In genomic region chr2:119771331-119771730, GRCh38 we compare ENCODE assay signal across 26 cellular contexts. TPM values are rescaled to one million over a fixed set of nuclear protein-coding genes. Genes with fewer than 3 reads are reported as not detected.
A peak's percentile ranks its signal among the peaks of the same experiment; 100 is the strongest.
DNase-seq lines count a peak whose midpoint lies in the region; ATAC-seq, FAIRE-seq and TF ChIP-seq lines count a peak whose summit lies in the region.
"Had no signal": no experiment of that assay in that cellular context is flagged by ENCODE, and none has a peak within 500 bp of the region (broad histone marks: within the 10 kb centered on the region; RNA-seq: fewer than 3 reads in every experiment).

No MANE protein-coding gene starts in this region.

- H3K9ac ChIP-seq in SK-N-SH = no peak overlapping the region

- no peaks in the 10 kb centered on the region for H3K36me3 ChIP-seq in CD4-positive, alpha-beta memory T cell (ENCODE audit: insufficient read depth, low read length)
- no peaks in the 10 kb centered on the region for H3K36me3 ChIP-seq in SK-N-SH (replicated peaks in 1 of 2; ENCODE audit: control insufficient read depth in 1 of 2, insufficient read depth in 2 of 2, low read length in 1 of 2)
- no peaks in the 10 kb centered on the region for H3K36me3 ChIP-seq in OCI-LY7 (ENCODE audit: insufficient read depth, low read length)

- TF ChIP-seq RAD21 in SK-N-SH (IDR thresholded peaks at IDR 0.05; ENCODE audit: low read length) = no peak

- CTCF ChIA-PET in CD4-positive, alpha-beta memory T cell (lab: Charles Lee; ENCODE audit: partially characterized antibody) = interaction anchor here (0.7 to 1.1 kb wide), 2 partner anchors 12 to 306 kb away, joined by 3 read pairs; partner anchors contain the start of gene PTPN4
- CTCF ChIA-PET in SK-N-SH (lab: Yijun Ruan, JAX) (no interaction called here), OCI-LY7 (lab: Charles Lee; ENCODE audit: unreplicated experiment) (no interaction called here)

- no peak overlapping the region for H2AFZ ChIP-seq in SK-N-SH (ENCODE audit: low read depth)
- H2AFZ ChIP-seq in OCI-LY7 (ENCODE audit: low read length) = no peak overlapping the region

- no peak overlapping the region for H3K27ac ChIP-seq in CD4-positive, alpha-beta memory T cell (ENCODE audit: low read depth, low read length)
- H3K27ac ChIP-seq in SK-N-SH (ENCODE audit: low read depth in 2 of 2, low read length in 1 of 2) (peak overlapping the region; percentile 33 to 51; a peak in 1 of 4 replicates), OCI-LY7 (ENCODE audit: low read depth, low read length, poor library complexity, severe bottlenecking) (no peak overlapping the region)
- H3K27ac ChIP-seq: coronary artery had no signal

- peaks cover 22 to 42% (median 33%) of the 10 kb centered on the region in 4 donors for H3K4me1 Mint-ChIP-seq in CD4-positive, alpha-beta memory T cell

- intact Hi-C loops in CD4-positive, alpha-beta memory T cell (cut with micrococcal nuclease) = loop anchor here (1.0 kb wide), 1 partner anchor 9 kb away; no protein-coding TSS in a partner anchor
- intact Hi-C loops in left ventricle myocardium superior (cut with micrococcal nuclease) (no loop called here), OCI-LY7 (cut with micrococcal nuclease; ENCODE audit: unreplicated experiment) (no loop called here)

- POLR2A ChIA-PET in CD4-positive, alpha-beta memory T cell (lab: Charles Lee; ENCODE audit: partially characterized antibody) = interaction anchor here (1.0 kb wide), 1 partner anchor 11 kb away, joined by 7 read pairs; the partner anchor contains the start of gene PTPN4
- POLR2A ChIA-PET in SK-N-SH (lab: Yijun Ruan, JAX) (no interaction called here), OCI-LY7 (lab: Charles Lee) (interaction anchor here (1.0 kb wide), 1 partner anchor 12 kb away, joined by 3 read pairs; the partner anchor contains the start of gene PTPN4)

- H3K4me3 Mint-ChIP-seq in CD4-positive, alpha-beta memory T cell = peak overlapping the region in 5 of 8 donors; percentile 1 to 47 (median 29)
- H3K4me3 Mint-ChIP-seq: activated CD4-positive, alpha-beta T cell treated with anti-CD3 and anti-CD28 coated beads for 36 hours; activated CD8-positive, alpha-beta T cell treated with anti-CD3 and anti-CD28 coated beads, Interleukin-2, amount 10 ng/mL, durations not matched to agents 7 days and 5 days; activated naive CD8-positive, alpha-beta T cell treated with anti-CD3 and anti-CD28 coated beads for 36 hours; activated T-helper 17 cell treated with anti-CD3 and anti-CD28 coated beads, Interleukin-2, amount 50 U/mL, for 72 hours; B cell; natural killer cell treated with Interleukin-12 subunit alpha and Interleukin-12 subunit beta and Interleukin-15 and Interleukin-18, amount 100 ng/mL, for 72 hours; stimulated activated naive B cell treated with anti-CD40 and anti-IgM and Interleukin-4, amounts not matched to agents 10 μg/mL and 1 μg/mL and 100 μg/mL, for 72 hours; T-helper 2 cell treated with Interferon-gamma antibody and Interleukin-4, amounts not matched to agents 5 μg/mL and 100 μg/mL, for 36 hours had no signal

- H3K9me2 ChIP-seq in SK-N-SH = no peaks in the 10 kb centered on the region
- no peaks in the 10 kb centered on the region for H3K9me2 ChIP-seq in OCI-LY7 (ENCODE audit: insufficient read depth, low read length)

- TF ChIP-seq CTCF in SK-N-SH (IDR thresholded peaks at IDR 0.05) = no peak
- TF ChIP-seq CTCF in OCI-LY7 (conservative IDR thresholded peaks at IDR 0.05; ENCODE audit: low read length) = no peak

- peak; percentile 94 for ATAC-seq in left ventricle myocardium superior
- ATAC-seq: activated CD4-positive, alpha-beta T cell treated with anti-CD3 and anti-CD28 coated beads for 36 hours; activated CD8-positive, alpha-beta T cell treated with anti-CD3 and anti-CD28 coated beads, Interleukin-2, amount 10 ng/mL, durations not matched to agents 7 days and 5 days; activated T-helper 17 cell treated with anti-CD3 and anti-CD28 coated beads, Interleukin-2, amount 50 U/mL, for 72 hours; natural killer cell treated with Interleukin-12 subunit alpha and Interleukin-12 subunit beta and Interleukin-15 and Interleukin-18, amount 100 ng/mL, for 72 hours; stimulated activated naive B cell treated with anti-CD40 and anti-IgM and Interleukin-4, amounts not matched to agents 10 μg/mL and 1 μg/mL and 100 μg/mL, for 72 hours had no signal

- H3K36me3 Mint-ChIP-seq in CD4-positive, alpha-beta memory T cell = peaks cover 6 to 9% of the 10 kb centered on the region in 2 donors
- H3K36me3 Mint-ChIP-seq: natural killer cell treated with Interleukin-12 subunit alpha and Interleukin-12 subunit beta and Interleukin-15 and Interleukin-18, amount 100 ng/mL, for 72 hours had no signal

- H4K20me1 ChIP-seq in SK-N-SH (ENCODE audit: insufficient read depth) = peaks cover 8% of the 10 kb centered on the region; the same call in 1 of the 2 replicates
- H4K20me1 ChIP-seq in OCI-LY7 (ENCODE audit: insufficient read depth, low read length) = peaks cover 17% of the 10 kb centered on the region

- H3F3A ChIP-seq in SK-N-SH (replicated peaks; ENCODE audit: insufficient read depth) = no peaks in the 10 kb centered on the region

- H3K9me3 Mint-ChIP-seq in CD4-positive, alpha-beta memory T cell = no peaks in the 10 kb centered on the region
- H3K9me3 Mint-ChIP-seq: activated T-helper 17 cell treated with anti-CD3 and anti-CD28 coated beads, Interleukin-2, amount 50 U/mL, for 72 hours; natural killer cell treated with Interleukin-12 subunit alpha and Interleukin-12 subunit beta and Interleukin-15 and Interleukin-18, amount 100 ng/mL, for 72 hours; stimulated activated naive B cell treated with anti-CD40 and anti-IgM and Interleukin-4, amounts not matched to agents 10 μg/mL and 1 μg/mL and 100 μg/mL, for 72 hours; T-helper 2 cell treated with Interferon-gamma antibody and Interleukin-4, amounts not matched to agents 5 μg/mL and 100 μg/mL, for 36 hours had no signal

- H3K4me3 ChIP-seq in CD4-positive, alpha-beta memory T cell (ENCODE audit: low read length in 2 of 2) = no peak overlapping the region
- H3K4me3 ChIP-seq in SK-N-SH (ENCODE audit: low read depth in 2 of 2, low read length in 1 of 2) (no peak overlapping the region), OCI-LY7 (ENCODE audit: low read depth, low read length, poor library complexity, severe bottlenecking) (no peak overlapping the region)
- H3K4me3 ChIP-seq: coronary artery had no signal

- H3K4me2 ChIP-seq in SK-N-SH = no peak overlapping the region
- H3K4me2 ChIP-seq in OCI-LY7 (ENCODE audit: low read length) = no peak overlapping the region

- TF ChIP-seq EP300 in SK-N-SH (IDR thresholded peaks at IDR 0.05; ENCODE audit: borderline replicate concordance in 1 of 2, low read depth in 1 of 2, low read length in 1 of 2) = no peak

- no peak for FAIRE-seq in GM19239 (lab: Jason Lieb, UNC)
- FAIRE-seq: GM12892, small intestine had no signal

- H3K79me2 ChIP-seq in SK-N-SH (ENCODE audit: insufficient read depth) = peaks cover 70% of the 10 kb centered on the region
- peaks cover 54% of the 10 kb centered on the region for H3K79me2 ChIP-seq in OCI-LY7 (ENCODE audit: insufficient read depth, low read depth, low read length)

- no TSS peak for BruUV-seq in OCI-LY7 (replicated peaks; lab: Mats Ljungman, UMichigan)

- peaks cover 68% of the 10 kb centered on the region for H3K4me1 ChIP-seq in CD4-positive, alpha-beta memory T cell (ENCODE audit: insufficient read depth, low read length)
- H3K4me1 ChIP-seq in SK-N-SH (ENCODE audit: control insufficient read depth in 1 of 2, insufficient read depth in 2 of 2, low read depth in 1 of 2, low read length in 1 of 2) (peaks cover 12% of the 10 kb centered on the region in 2 experiments; a peak in 2 of 4 replicates), OCI-LY7 (ENCODE audit: insufficient read depth, low read length, poor library complexity, severe bottlenecking) (no peaks in the 10 kb centered on the region)

- H3K9me3 ChIP-seq in CD4-positive, alpha-beta memory T cell (ENCODE audit: control insufficient read depth in 1 of 2, low read length in 2 of 2) = no peaks in the 10 kb centered on the region
- H3K9me3 ChIP-seq in SK-N-SH (no peaks in the 10 kb centered on the region), OCI-LY7 (ENCODE audit: low read length) (no peaks in the 10 kb centered on the region)

- H3K27me3 ChIP-seq in CD4-positive, alpha-beta memory T cell (ENCODE audit: insufficient read depth, low read length) = no peaks in the 10 kb centered on the region
- H3K27me3 ChIP-seq in SK-N-SH (ENCODE audit: insufficient read depth) = no peaks in the 10 kb centered on the region

- WGBS in SK-N-SH (ENCODE audit: low lambda C conversion rate) = 97% methylated on average over 2 of the region's 2 CpGs

- H3K27me3 Mint-ChIP-seq in CD4-positive, alpha-beta memory T cell = no peaks in the 10 kb centered on the region
- H3K27me3 Mint-ChIP-seq: activated CD4-positive, alpha-beta T cell treated with anti-CD3 and anti-CD28 coated beads for 36 hours; activated naive CD8-positive, alpha-beta T cell treated with anti-CD3 and anti-CD28 coated beads for 36 hours; activated T-helper 17 cell treated with anti-CD3 and anti-CD28 coated beads, Interleukin-2, amount 50 U/mL, for 72 hours; B cell; natural killer cell treated with Interleukin-12 subunit alpha and Interleukin-12 subunit beta and Interleukin-15 and Interleukin-18, amount 100 ng/mL, for 72 hours; stimulated activated naive B cell treated with anti-CD40 and anti-IgM and Interleukin-4, amounts not matched to agents 10 μg/mL and 1 μg/mL and 100 μg/mL, for 72 hours had no signal

- no peak for DNase-seq in CD4-positive, alpha-beta memory T cell
- DNase-seq in SK-N-SH (peak; percentile 37), cerebellar cortex (ENCODE audit: low spot score) (peak; percentile 44), left ventricle myocardium superior (no peak), SW 1271 (lab: John Stamatoyannopoulos, UW) (no peak), GM19239 (ENCODE audit: insufficient read length, low spot score) (no peak), OCI-LY7 (ENCODE audit: low spot score) (no peak)
- DNase-seq in activated effector memory CD4-positive, alpha-beta T cell treated with anti-CD3 and anti-CD28 coated beads, Interleukin-2, amount 50 U/mL, for 16 hours = no peak
- DNase-seq: activated CD4-positive, alpha-beta T cell treated with anti-CD3 and anti-CD28 coated beads for 36 hours; activated CD8-positive, alpha-beta T cell treated with anti-CD3 and anti-CD28 coated beads, Interleukin-2, amount 10 ng/mL, durations not matched to agents 7 days and 5 days; activated naive CD8-positive, alpha-beta T cell treated with anti-CD3 and anti-CD28 coated beads for 36 hours; aorta; effector memory CD4-positive, alpha-beta T cell; islet precursor cell; MV-4-11; NCI-H1436 treated with DMSO at 0.1 percent for 48 hours; small intestine; stimulated activated naive B cell treated with anti-CD40 and anti-IgM and Interleukin-4, amounts not matched to agents 10 μg/mL and 1 μg/mL and 100 μg/mL, for 72 hours; substantia nigra; trophoblast cell had no signal

- peak overlapping the region in 5 of 7 donors; percentile 2 to 81 (median 38) for H3K27ac Mint-ChIP-seq in CD4-positive, alpha-beta memory T cell
- H3K27ac Mint-ChIP-seq: activated CD4-positive, alpha-beta T cell treated with anti-CD3 and anti-CD28 coated beads for 36 hours; activated CD8-positive, alpha-beta T cell treated with anti-CD3 and anti-CD28 coated beads, Interleukin-2, amount 10 ng/mL, durations not matched to agents 7 days and 5 days; activated naive CD8-positive, alpha-beta T cell treated with anti-CD3 and anti-CD28 coated beads for 36 hours; activated T-helper 17 cell treated with anti-CD3 and anti-CD28 coated beads, Interleukin-2, amount 50 U/mL, for 72 hours; B cell; natural killer cell treated with Interleukin-12 subunit alpha and Interleukin-12 subunit beta and Interleukin-15 and Interleukin-18, amount 100 ng/mL, for 72 hours; stimulated activated naive B cell treated with anti-CD40 and anti-IgM and Interleukin-4, amounts not matched to agents 10 μg/mL and 1 μg/mL and 100 μg/mL, for 72 hours; T-helper 2 cell treated with Interferon-gamma antibody and Interleukin-4, amounts not matched to agents 5 μg/mL and 100 μg/mL, for 36 hours had no signal

RNA-seq across cellular contexts. Expression of gene PTPN4, which starts 11.6 kb away (rescaled TPM):
- 10 to 100 TPM; 83.1 to 88.3 TPM for total RNA-seq in CD4-positive, alpha-beta memory T cell
- 100 to 1,000 TPM in 1 of 2 donors, 10 to 100 TPM in 1; 97.4 to 137 TPM for polyA plus RNA-seq in CD4-positive, alpha-beta memory T cell
- 6.2 and 8.4 TPM in 2 replicates for polyA plus RNA-seq in SK-N-SH (2012; rRNA removed)
- 5.9 and 8.2 TPM in 2 replicates for polyA plus RNA-seq in SK-N-SH (2012; cell fraction: cytosol; rRNA removed)
- polyA plus RNA-seq in SK-N-SH (2012; cell fraction: nucleus; rRNA removed) = 11.8 and 21.2 TPM in 2 replicates
- total RNA-seq in left ventricle myocardium superior = 41.1 TPM
- total RNA-seq in OCI-LY7 (2014; rRNA removed; shearing (Covaris generic)) = 29.8 and 50.6 TPM in 2 replicates
- total RNA-seq in OCI-LY7 (2022) = 45.3 and 49.3 TPM in 2 replicates

Comparison
In these comparisons a context has a peak if more than half of its experiments do, and no peak if none do; other contexts are left out.
1. DNase-seq: peak in SK-N-SH (single experiment) and cerebellar cortex (single experiment); none in CD4-positive, alpha-beta memory T cell (0 of 5), left ventricle myocardium superior (single experiment), SW 1271 (0 of 2), activated effector memory CD4-positive, alpha-beta T cell treated with anti-CD3 and anti-CD28 coated beads, Interleukin-2, amount 50 U/mL, for 16 hours (single experiment), GM19239 (single experiment) and OCI-LY7 (single experiment).
2. H3K27ac ChIP-seq: peak in SK-N-SH (2 of 2); none in CD4-positive, alpha-beta memory T cell (single experiment) and OCI-LY7 (single experiment).